ENCODE assay signal across 8 cellular contexts in genomic region chr2:45585267-45585861, GRCh38. TPM values are rescaled to one million over a fixed set of nuclear protein-coding genes. Genes with fewer than 3 reads are reported as not detected.
DNase-seq lines count a peak whose midpoint lies in the region; ATAC-seq, FAIRE-seq and TF ChIP-seq lines count a peak whose summit lies in the region.

No MANE protein-coding gene starts in this region.

- H3K4me3 ChIP-seq in K562, result no peak overlapping the region
- H3K4me3 ChIP-seq in keratinocyte (ENCODE audit: control insufficient read depth in 2 of 3, extremely low read depth in 1 of 3, insufficient read depth in 2 of 3, low read depth in 1 of 3, low read length in 3 of 3), result no peak overlapping the region
- no peak overlapping the region for H3K4me3 ChIP-seq in upper lobe of left lung

- no peaks in the 10 kb centered on the region for H3K9me1 ChIP-seq in K562 (ENCODE audit: control insufficient read depth, insufficient read depth, low read length)
- no peaks in the 10 kb centered on the region for H3K9me1 ChIP-seq in keratinocyte (ENCODE audit: control insufficient read depth, extremely low read depth, insufficient read depth, low read length)

- WGBS in K562 (ENCODE audit: insufficient coverage, low coverage, missing lambda C conversion rate), result 63% methylated on average over 5 of the region's 5 CpGs
- 19 to 23% methylated on average over 5 of the region's 5 CpGs for WGBS in upper lobe of left lung, 2 donors

- H2AFZ ChIP-seq in K562 (ENCODE audit: low read depth, low read length), result no peak overlapping the region
- no peak overlapping the region for H2AFZ ChIP-seq in keratinocyte (ENCODE audit: control insufficient read depth, low read length)

- H3K4me1 ChIP-seq in K562 (replicated peaks in 1 of 2; ENCODE audit: control insufficient read depth in 2 of 2, insufficient read depth in 2 of 2, low read length in 2 of 2), result peaks cover 3 to 19% of the 10 kb centered on the region in 2 experiments; a peak in 3 of 5 replicates
- no peaks in the 10 kb centered on the region for H3K4me1 ChIP-seq in keratinocyte (ENCODE audit: control insufficient read depth, extremely low read depth, insufficient read depth, low read length)
- H3K4me1 ChIP-seq in upper lobe of left lung, result peaks cover 0 to 7% (median 5%) of the 10 kb centered on the region in 4 donors

- peak in 1 of 2 experiments; percentile 61; a peak in 2 of 4 replicates for TF ChIP-seq RAD21 in K562 (CRISPR knock-in tag; conservative IDR thresholded peaks at IDR 0.05 in 1 of 2, IDR thresholded peaks at IDR 0.05 in 1 of 2)

- no peak overlapping the region for H3K27ac ChIP-seq in K562 (ENCODE audit: extremely low read depth, low read depth, low read length)
- no peak overlapping the region for H3K27ac ChIP-seq in keratinocyte (ENCODE audit: control insufficient read depth, insufficient read depth, low read length)
- no peak overlapping the region for H3K27ac ChIP-seq in upper lobe of left lung

- in situ Hi-C loops in K562 (cut with MboI), result no loop called here

- H3K4me2 ChIP-seq in K562 (ENCODE audit: insufficient read depth, low read length) (no peak overlapping the region), keratinocyte (ENCODE audit: control insufficient read depth, extremely low read depth, insufficient read depth, low read depth, low read length) (no peak overlapping the region)

- FAIRE-seq in A204.1 (lab: Jason Lieb, UNC), result peak; percentile 72
- FAIRE-seq in K562 (lab: Jason Lieb, UNC), result peak; percentile 63
- FAIRE-seq in keratinocyte (lab: Jason Lieb, UNC), result peak; percentile 79

- H3K27me3 ChIP-seq in K562 (ENCODE audit: control insufficient read depth in 2 of 2, insufficient read depth in 2 of 2, low read length in 2 of 2), result no peaks in the 10 kb centered on the region
- H3K27me3 ChIP-seq in keratinocyte (ENCODE audit: control insufficient read depth, extremely low read depth, insufficient read depth, low read length), result no peaks in the 10 kb centered on the region
- H3K27me3 ChIP-seq in upper lobe of left lung, result no peaks in the 10 kb centered on the region

- no peak overlapping the region for H3K9ac ChIP-seq in K562 (ENCODE audit: insufficient read depth in 1 of 2, low read depth in 2 of 2, low read length in 2 of 2)
- no peak overlapping the region for H3K9ac ChIP-seq in keratinocyte (ENCODE audit: control insufficient read depth, extremely low read depth, insufficient read depth, low read length)

- peak; percentile 70 for ATAC-seq in K562
- ATAC-seq in upper lobe of left lung (ENCODE audit: low FRiP score in 2 of 2), result peak; percentile 68 to 89
- ATAC-seq in HG03571 (IDR thresholded peaks at IDR 0.05; ENCODE audit: unreplicated experiment), result no peak

- POLR2A ChIA-PET in K562 (lab: Yijun Ruan, JAX), result no interaction called here

- intact Hi-C loops in K562 (cut with micrococcal nuclease), result no loop called here

- TF ChIP-seq POLR2A in K562 (conservative IDR thresholded peaks at IDR 0.05), result no peak
- no peak for TF ChIP-seq POLR2A in upper lobe of left lung (IDR thresholded peaks at IDR 0.05)

- dilution Hi-C loops in keratinocyte (cut with MboI; ENCODE audit: extremely low pct_ligation_motif_present, low sequenced_read_pairs), result no loop called here

- BruUV-seq in K562 (replicated peaks; lab: Mats Ljungman, UMichigan), result no TSS peak

- TF ChIP-seq CTCF in K562 (IDR thresholded peaks at IDR 0.05 in 2 of 3, conservative IDR thresholded peaks at IDR 0.05 in 1 of 3; ENCODE audit: insufficient read depth in 2 of 3, low read depth in 1 of 3, low read length in 3 of 3), result peak; percentile 49 to 61 (median 60); a peak in 5 of 6 replicates
- peak in 2 of 3 experiments; percentile 61 to 69 for TF ChIP-seq CTCF in keratinocyte (optimal IDR thresholded peaks at IDR 0.05 in 1 of 3, IDR thresholded peaks at IDR 0.05 in 1 of 3, conservative IDR thresholded peaks at IDR 0.05 in 1 of 3; ENCODE audit: extremely low read depth in 1 of 3, insufficient read depth in 2 of 3, low read length in 3 of 3)
- peak; percentile 67 to 79 (median 70) for TF ChIP-seq CTCF in upper lobe of left lung (IDR thresholded peaks at IDR 0.05)

- CTCF ChIA-PET in K562 (lab: Yijun Ruan, JAX; ENCODE audit: low intra/inter-chr PET ratio), result interaction anchor here (0.6 kb wide), 1 partner anchor 59 kb away, joined by 3 read pairs; no protein-coding TSS in a partner anchor

- TF ChIP-seq EP300 in K562 (IDR thresholded peaks at IDR 0.05; ENCODE audit: low read length), result no peak
- TF ChIP-seq EP300 in upper lobe of left lung (IDR thresholded peaks at IDR 0.05), result no peak

- H3K9me3 ChIP-seq in K562 (replicated peaks; ENCODE audit: control insufficient read depth, insufficient read depth, low read depth, low read length) (no peaks in the 10 kb centered on the region), keratinocyte (ENCODE audit: control insufficient read depth, low read depth, low read length) (no peaks in the 10 kb centered on the region), upper lobe of left lung (no peaks in the 10 kb centered on the region)

- DNase-seq in GM03348 (ENCODE audit: low spot score) (peak; percentile 48), NCI-H2196 treated with DMSO at 0.1 percent for 48 hours (lab: John Stamatoyannopoulos, UW; ENCODE audit: unreplicated experiment) (peak; percentile 30), K562 (ENCODE audit: extremely low read depth in 1 of 4, low spot score in 3 of 4) (peak in 1 of 4 experiments; percentile 33), keratinocyte (ENCODE audit: low read depth, low spot score) (no peak), upper lobe of left lung (peak in 1 of 2 donors; percentile 30), 8988T (no peak)

- peaks cover 31% of the 10 kb centered on the region for H3K36me3 ChIP-seq in K562 (ENCODE audit: control insufficient read depth, insufficient read depth, low read length)
- H3K36me3 ChIP-seq in keratinocyte (ENCODE audit: control insufficient read depth in 2 of 2, extremely low read depth in 1 of 2, insufficient read depth in 2 of 2, low read length in 2 of 2), result no peaks in the 10 kb centered on the region
- no peaks in the 10 kb centered on the region for H3K36me3 ChIP-seq in upper lobe of left lung

- H4K20me1 ChIP-seq in K562 (replicated peaks; ENCODE audit: control insufficient read depth, insufficient read depth, low read length) (no peaks in the 10 kb centered on the region), keratinocyte (ENCODE audit: control insufficient read depth, extremely low read depth, insufficient read depth, low read length) (no peaks in the 10 kb centered on the region)

- H3K79me2 ChIP-seq in K562 (ENCODE audit: control insufficient read depth, insufficient read depth, low read length) (peaks cover 39% of the 10 kb centered on the region), keratinocyte (ENCODE audit: control insufficient read depth, insufficient read depth, low read length) (peaks cover 7% of the 10 kb centered on the region)

TF ChIP-seq in K562, 482 proteins besides CTCF, POLR2A, EP300 and RAD21 (continues in another document):
- no peak for TF ChIP-seq ZNF830 (CRISPR knock-in tag; IDR thresholded peaks at IDR 0.05)
- no peak for TF ChIP-seq HDAC6 (IDR thresholded peaks at IDR 0.05; ENCODE audit: low read depth, low read length)
- 0 out of 2 replicates have a peak, but pooled peaks have one; percentile 13 for TF ChIP-seq SMC3 (conservative IDR thresholded peaks at IDR 0.05; ENCODE audit: insufficient read depth, low read depth, low read length)
- peak; percentile 37; the same call in 1 of the 2 replicates for TF ChIP-seq ZBTB33 (CRISPR knock-in tag; IDR thresholded peaks at IDR 0.05)

RNA-seq across cellular contexts. Expression of gene SRBD1, which starts 25.7 kb away (rescaled TPM):
- total RNA-seq in K562 (2011; cell fraction: chromatin; rRNA removed; ENCODE audit: low replicate concordance), result 17.6 and 65.7 TPM in 2 replicates
- total RNA-seq in K562 (2011; cell fraction: nucleolus; rRNA removed), result 9.3 and 12.1 TPM in 2 replicates
- 18.6 and 21.4 TPM in 2 replicates for total RNA-seq in K562 (2011; cell fraction: nucleoplasm; rRNA removed)
- 14.7 and 16.1 TPM in 2 replicates for total RNA-seq in K562 (2014; rRNA removed)
- total RNA-seq in K562 (2014; rRNA removed; fragmentation: Illumina TruSeq; extraction: Trizol), result 23.2 and 28.0 TPM in 2 replicates
- total RNA-seq in K562 (2015; rRNA removed; fragmentation: Illumina TruSeq; extraction: Trizol), result 19.5 and 21.3 TPM in 2 replicates
- 13.0 and 14.6 TPM in 2 replicates for total RNA-seq in K562 (2021)
- polyA plus RNA-seq in K562 (2011; rRNA removed), result 9.4 and 12.6 TPM in 2 replicates
- polyA plus RNA-seq in K562 (2011; cell fraction: cytosol; rRNA removed), result 2.2 and 4.4 TPM in 2 replicates
- polyA plus RNA-seq in K562 (2011; cell fraction: nucleus; rRNA removed), result 7.7 and 10.2 TPM in 2 replicates
- 8.7 and 10.8 TPM in 2 replicates for polyA plus RNA-seq in K562 (2012)
- polyA plus RNA-seq in K562 (2014; fragmentation: Illumina TruSeq; extraction: Trizol), result 12.5 and 15.5 TPM in 2 replicates
- polyA plus RNA-seq in K562 (2014; fragmentation: Nextera tagmentation; extraction: Ambion mirVana), result 10 to 100 TPM in 1 of 2 experiments, 1 to 10 TPM in 1; 6.9 to 16.2 TPM
- polyA plus RNA-seq in K562 (2014; rRNA removed), result 7.8 and 8.3 TPM in 2 replicates
- polyA minus RNA-seq in K562 (2011; rRNA and poly(A)+ RNA removed), result 44.2 and 47.9 TPM in 2 replicates
- polyA minus RNA-seq in K562 (2011; cell fraction: cytosol; rRNA and poly(A)+ RNA removed), result 8.1 and 12.8 TPM in 2 replicates
- 27.5 and 45.9 TPM in 2 replicates for polyA minus RNA-seq in K562 (2011; cell fraction: nucleus; rRNA and poly(A)+ RNA removed)
- polyA plus RNA-seq in keratinocyte, result 5.8 to 8.8 TPM (median 5.9 TPM) in 3 replicates
- 4.1 TPM for polyA plus RNA-seq in keratinocyte (2011; ENCODE audit: low read depth)
- 4.0 and 7.0 TPM in 2 replicates for polyA plus RNA-seq in keratinocyte (2011; cell fraction: cytosol; rRNA removed)
- polyA plus RNA-seq in keratinocyte (2011; cell fraction: nucleus; rRNA removed), result 7.5 and 8.6 TPM in 2 replicates
- polyA plus RNA-seq in keratinocyte (2012; ENCODE audit: low replicate concordance), result 3.7 and 7.9 TPM in 2 replicates
- polyA minus RNA-seq in keratinocyte, result 1.7 to 20.6 TPM (median 8.5 TPM) in 3 replicates
- 4.8 TPM for polyA minus RNA-seq in keratinocyte (2011; cell fraction: cytosol; rRNA and poly(A)+ RNA removed)
- polyA minus RNA-seq in keratinocyte (2011; cell fraction: nucleus; rRNA and poly(A)+ RNA removed), result 11.3 and 29.3 TPM in 2 replicates
- total RNA-seq in upper lobe of left lung, result 10 to 100 TPM; 16.4 to 38.3 (median 19.0) TPM

Comparison
In these comparisons a context has a peak if more than half of its experiments do, and no peak if none do; other contexts are left out.
1. DNase-seq: peak in GM03348 (single experiment) and NCI-H2196 treated with DMSO at 0.1 percent for 48 hours (single experiment); none in keratinocyte (single experiment) and 8988T (single experiment).
2. Peak in every context shown above with its lines, with median percentiles within 50 percentile points of each other: CTCF ChIP-seq.